Comparison of ENCODE assay signal across 1 cellular context in genomic region chr1:237851209-237851845, GRCh38.
TF ChIP-seq lines count a peak whose summit lies in the region.

No MANE protein-coding gene starts in this region.

TF ChIP-seq in GM23338, 12 proteins besides CTCF, POLR2A, EP300 and RAD21 (continued from another document):
- TF ChIP-seq ZNF462 (CRISPR knock-in tag; IDR thresholded peaks at IDR 0.05) (no peak), STAT1 (IDR thresholded peaks at IDR 0.05; ENCODE audit: unreplicated experiment) (no peak), JUNB (IDR thresholded peaks at IDR 0.05; ENCODE audit: unreplicated experiment) (no peak), POLR2AphosphoS5 (IDR thresholded peaks at IDR 0.05; ENCODE audit: low read depth) (no peak), EZH2phosphoT487 (IDR thresholded peaks at IDR 0.05; ENCODE audit: unreplicated experiment) (no peak), NANOG (IDR thresholded peaks at IDR 0.05; ENCODE audit: borderline replicate concordance) (no peak)
